In genomic region chr6:43724914-43725642, GRCh38 we compare ENCODE assay signal across 9 cellular contexts. TPM values are rescaled to one million over a fixed set of nuclear protein-coding genes. Genes with fewer than 3 reads are reported as not detected.
DNase-seq lines count a peak whose midpoint lies in the region; ATAC-seq and TF ChIP-seq lines count a peak whose summit lies in the region.
"Had no signal": no experiment of that assay in that cellular context is flagged by ENCODE, and none has a peak within 500 bp of the region (broad histone marks: within the 10 kb centered on the region; RNA-seq: fewer than 3 reads in every experiment).

No MANE protein-coding gene starts in this region.

- ATAC-seq in left ventricle myocardium superior: peak; percentile 80

- no peak overlapping the region for H3K4me3 ChIP-seq in AG09309 (ENCODE audit: control insufficient read depth, low read depth, low read length)
- H3K4me3 ChIP-seq: skin epidermis had no signal

- in situ Hi-C loops in SK-MEL-5 (cut with HindIII; ENCODE audit: low pct_unique_long_range_greater_than_20kb, low sequenced_read_pairs): no loop called here

- intact Hi-C loops in left ventricle myocardium superior (cut with micrococcal nuclease): loop anchor here (10.0 kb wide), 1 partner anchor 90 kb away; no protein-coding TSS in a partner anchor

- DNase-seq in AG09309 (ENCODE audit: low read depth) (peak; percentile 95), GM19240 (ENCODE audit: insufficient read length, low spot score) (peak; percentile 43), HS-27A (ENCODE audit: low read depth) (peak; percentile 96), SK-MEL-5 (ENCODE audit: low read depth, low spot score) (peak; percentile 53), left ventricle myocardium superior (peak; percentile 81), NCI-H774 (lab: John Stamatoyannopoulos, UW) (no peak)
- peak in 3 of 4 experiments; percentile 32 to 41 (median 33) for DNase-seq in activated naive CD4-positive, alpha-beta T cell (lab: John Stamatoyannopoulos, UW)
- peak; percentile 79 for DNase-seq in stimulated activated CD4-positive, alpha-beta T cell treated with anti-CD3 and anti-CD28 coated beads, Interleukin-4, amount 100 ng/mL, for 1 hour

- no peak for TF ChIP-seq CTCF in AG09309 (IDR thresholded peaks at IDR 0.05; ENCODE audit: control insufficient read depth, insufficient read depth, low read depth, low read length, missing control alignments)

RNA-seq across cellular contexts. Expression of gene MRPS18A, which starts 37.5 kb away (rescaled TPM):
- total RNA-seq in SK-MEL-5 (2014; rRNA removed; shearing (Covaris generic)): 80.8 and 83.0 TPM in 2 replicates
- 62.2 TPM in 2 replicates for polyA plus RNA-seq in SK-MEL-5 (2015; cell fraction: cytosol; rRNA removed)
- polyA plus RNA-seq in SK-MEL-5 (2015; cell fraction: nucleus; rRNA removed): 11.3 and 17.2 TPM in 2 replicates
- 46.0 TPM for total RNA-seq in left ventricle myocardium superior

RNA-seq across cellular contexts. Expression of gene VEGFA, which starts 44.9 kb away (rescaled TPM):
- 35.5 and 37.2 TPM in 2 replicates for total RNA-seq in SK-MEL-5 (2014; rRNA removed; shearing (Covaris generic))
- 48.8 and 80.5 TPM in 2 replicates for polyA plus RNA-seq in SK-MEL-5 (2015; cell fraction: cytosol; rRNA removed)
- 507 and 526 TPM in 2 replicates for polyA plus RNA-seq in SK-MEL-5 (2015; cell fraction: nucleus; rRNA removed)
- 261 TPM for total RNA-seq in left ventricle myocardium superior
